ENCODE assay signal across 35 cellular contexts in the genomic region with DNA sequence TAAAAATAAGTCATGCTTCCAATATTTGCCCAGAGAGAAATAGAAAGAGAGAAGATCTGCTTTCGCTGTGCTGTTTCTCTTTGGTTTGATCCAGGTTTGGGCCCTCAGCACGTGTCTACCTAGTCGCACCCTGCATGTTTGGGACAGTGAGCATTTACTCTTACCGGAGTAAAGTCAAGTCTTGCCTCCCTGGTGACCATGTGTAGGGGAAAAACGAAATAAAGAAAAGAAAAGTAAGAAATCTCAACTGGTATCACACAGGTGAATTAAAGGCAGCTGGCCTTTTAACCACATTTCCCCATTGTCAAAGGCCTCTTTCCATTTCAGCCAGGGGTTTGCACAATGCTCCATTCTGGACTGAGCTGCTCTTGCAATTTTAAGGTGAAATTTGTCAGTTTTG.
"Had no signal": no experiment of that assay in that cellular context is flagged by ENCODE, and none has a peak within 500 bp of the region (broad histone marks: within the 10 kb centered on the region; RNA-seq: fewer than 3 reads in every experiment).

No MANE protein-coding gene starts in this region.

- H3K36me3 Mint-ChIP-seq: activated naive CD4-positive, alpha-beta T cell treated with anti-CD3 and anti-CD28 coated beads, Interleukin-2, amount 10 ng/mL, durations not matched to agents 7 days and 5 days; activated naive CD8-positive, alpha-beta T cell; brain; T-cell had no signal

- H3K27me3 Mint-ChIP-seq: activated naive CD8-positive, alpha-beta T cell; T-helper 17 cell had no signal

- H3K4me1 Mint-ChIP-seq: activated naive CD8-positive, alpha-beta T cell treated with anti-CD3 and anti-CD28 coated beads, Interleukin-2, amount 50 U/mL, for 24 hours had no signal

- H3K9me3 ChIP-seq: Peyer's patch had no signal

- H3K9me3 Mint-ChIP-seq: activated naive CD4-positive, alpha-beta T cell treated with anti-CD3 and anti-CD28 coated beads, Interleukin-2, amount 10 ng/mL, durations not matched to agents 7 days and 5 days; activated naive CD8-positive, alpha-beta T cell treated with anti-CD3 and anti-CD28 coated beads, Interleukin-2, amount 50 U/mL, for 24 hours; activated T-cell treated with anti-CD3 and anti-CD28 coated beads, Interleukin-2, amount 50 U/mL, for 24 hours; T-cell had no signal

- ATAC-seq: activated CD8-positive, alpha-beta T cell treated with anti-CD3 and anti-CD28 coated beads, Interleukin-2, amount 10 ng/mL, durations not matched to agents 7 days and 5 days; activated naive CD8-positive, alpha-beta T cell treated with anti-CD3 and anti-CD28 coated beads, Interleukin-2, amount 50 U/mL, for 24 hours; Right ventricle myocardium inferior; SK-N-SH treated with all-trans-retinoic acid at 6 μM for 48 hours; T-cell; T-helper 17 cell had no signal

- H3K4me3 ChIP-seq: Peyer's patch had no signal

- H3K36me3 ChIP-seq: Peyer's patch, WERI-Rb-1 had no signal

- H3K27ac ChIP-seq: Peyer's patch, RWPE1, WERI-Rb-1 had no signal

- H3K4me3 Mint-ChIP-seq: activated CD8-positive, alpha-beta T cell treated with anti-CD3 and anti-CD28 coated beads, Interleukin-2, amount 10 ng/mL, durations not matched to agents 7 days and 5 days; activated naive CD4-positive, alpha-beta T cell treated with anti-CD3 and anti-CD28 coated beads, Interleukin-2, amount 10 ng/mL, durations not matched to agents 7 days and 5 days; activated naive CD8-positive, alpha-beta T cell; activated naive CD8-positive, alpha-beta T cell treated with anti-CD3 and anti-CD28 coated beads, Interleukin-2, amount 50 U/mL, for 24 hours; activated T-cell treated with anti-CD3 and anti-CD28 coated beads, Interleukin-2, amount 50 U/mL, for 24 hours; T-cell had no signal

- DNase-seq: activated CD4-positive, alpha-beta T cell treated with anti-CD3 and anti-CD28 coated beads for 1 hour; activated CD4-positive, alpha-beta T cell treated with anti-CD3 and anti-CD28 coated beads for 48 hours; activated CD4-positive, CD25-positive, alpha-beta regulatory T cell; activated CD8-positive, alpha-beta T cell treated with anti-CD3 and anti-CD28 coated beads, Interleukin-2, amount 10 ng/mL, durations not matched to agents 7 days and 5 days; activated effector memory CD4-positive, alpha-beta T cell treated with Interleukin-2 at 50 U/mL for 16 hours; activated naive CD4-positive, alpha-beta T cell treated with anti-CD3 and anti-CD28 coated beads, Interleukin-2, amount 10 ng/mL, durations not matched to agents 7 days and 5 days; activated naive CD8-positive, alpha-beta T cell treated with anti-CD3 and anti-CD28 coated beads, Interleukin-2, amount 50 U/mL, for 24 hours; activated T-cell treated with anti-CD3 and anti-CD28 coated beads, Interleukin-2, amount 50 U/mL, for 24 hours; anterior cingulate cortex; cerebellar nuclear complex; NCI-H1417; NCI-H146; NCI-H187; NCI-H2029 treated with DMSO at 0.1 percent for 48 hours; NCI-H2107; NCI-H2171 treated with DMSO at 0.1 percent for 48 hours; NCI-H226; NCI-H446 treated with DMSO at 0.1 percent for 48 hours; NCI-H524; NCI-H69; NCI-H82; NK-92 treated with Interleukin-12 subunit alpha and Interleukin-12 subunit beta, amount 100 ng/mL, for 24 hours; PC-3; Peyer's patch; SIG-M5; T-cell; T-helper 17 cell; T1000; WERI-Rb-1 had no signal

- FAIRE-seq: bronchial epithelial cell had no signal

- H3K27ac Mint-ChIP-seq: activated CD8-positive, alpha-beta T cell treated with anti-CD3 and anti-CD28 coated beads, Interleukin-2, amount 10 ng/mL, durations not matched to agents 7 days and 5 days; activated naive CD4-positive, alpha-beta T cell treated with anti-CD3 and anti-CD28 coated beads, Interleukin-2, amount 10 ng/mL, durations not matched to agents 7 days and 5 days; activated naive CD8-positive, alpha-beta T cell; activated naive CD8-positive, alpha-beta T cell treated with anti-CD3 and anti-CD28 coated beads, Interleukin-2, amount 50 U/mL, for 24 hours; activated T-cell treated with anti-CD3 and anti-CD28 coated beads, Interleukin-2, amount 50 U/mL, for 24 hours; T-cell; T-helper 17 cell had no signal
